In genomic region chr1:152227310-152227928, GRCh38 we compare ENCODE assay signal across 14 cellular contexts. TPM values are rescaled to one million over a fixed set of nuclear protein-coding genes. Genes with fewer than 3 reads are reported as not detected.
DNase-seq lines count a peak whose midpoint lies in the region; ATAC-seq, FAIRE-seq and TF ChIP-seq lines count a peak whose summit lies in the region.
"Had no signal": no experiment of that assay in that cellular context is flagged by ENCODE, and none has a peak within 500 bp of the region (broad histone marks: within the 10 kb centered on the region; RNA-seq: fewer than 3 reads in every experiment).

No MANE protein-coding gene starts in this region.

- no peak for FAIRE-seq in kidney (lab: Jason Lieb, UNC)
- FAIRE-seq: small intestine had no signal

- H3K9ac ChIP-seq in kidney (ENCODE audit: low read length in 2 of 2) = no peak overlapping the region

- no peaks in the 10 kb centered on the region for H3K36me3 Mint-ChIP-seq in activated CD4-positive, alpha-beta memory T cell treated with anti-CD3 and anti-CD28 coated beads, Interleukin-2, amount 10 ng/mL, durations not matched to agents 7 days and 5 days (ENCODE audit: low read depth)
- H3K36me3 Mint-ChIP-seq: activated CD8-positive, alpha-beta memory T cell treated with anti-CD3 and anti-CD28 coated beads, Interleukin-2, amount 10 ng/mL, durations not matched to agents 7 days and 5 days; natural killer cell treated with Interleukin-12 subunit alpha and Interleukin-12 subunit beta and Interleukin-15 and Interleukin-18, amount 100 ng/mL, for 72 hours had no signal

- peak; percentile 18; the same call in 1 of the 2 replicates for TF ChIP-seq CTCF in BJ (IDR thresholded peaks at IDR 0.05; ENCODE audit: insufficient read depth, low read depth, low read length)
- peak; percentile 11 for TF ChIP-seq CTCF in kidney (IDR thresholded peaks at IDR 0.05; ENCODE audit: borderline replicate concordance, extremely low read depth, insufficient read depth)

- no peak overlapping the region for H3K4me3 ChIP-seq in BJ (ENCODE audit: low read depth, low read length)
- H3K4me3 ChIP-seq in kidney (ENCODE audit: low read length in 2 of 2) = no peak overlapping the region

- POLR2A ChIA-PET in BJ (lab: Charles Lee) = no interaction called here
- POLR2A ChIA-PET in activated CD4-positive, alpha-beta memory T cell treated with anti-CD3 and anti-CD28 coated beads, Interleukin-2, amount 10 ng/mL, durations not matched to agents 7 days and 5 days (lab: Charles Lee) = no interaction called here

- H3K4me3 Mint-ChIP-seq in activated CD4-positive, alpha-beta memory T cell treated with anti-CD3 and anti-CD28 coated beads, Interleukin-2, amount 10 ng/mL, durations not matched to agents 7 days and 5 days = no peak overlapping the region
- H3K4me3 Mint-ChIP-seq: activated CD8-positive, alpha-beta memory T cell treated with anti-CD3 and anti-CD28 coated beads, Interleukin-2, amount 10 ng/mL, durations not matched to agents 7 days and 5 days; natural killer cell treated with Interleukin-12 subunit alpha and Interleukin-12 subunit beta and Interleukin-15 and Interleukin-18, amount 100 ng/mL, for 72 hours had no signal

- DNase-seq in BJ (ENCODE audit: low read depth) = no peak
- peak; percentile 3 to 32 for DNase-seq in Kasumi-1 (lab: John Stamatoyannopoulos, UW)
- DNase-seq in astrocyte of the hippocampus (ENCODE audit: low read depth, low spot score) = peak; percentile 11
- DNase-seq in kidney = no peak
- no peak for DNase-seq in GDM1 (lab: John Stamatoyannopoulos, UW)
- no peak for DNase-seq in activated CD4-positive, alpha-beta memory T cell treated with anti-CD3 and anti-CD28 coated beads, Interleukin-2, amount 10 ng/mL, durations not matched to agents 7 days and 5 days
- DNase-seq: activated CD8-positive, alpha-beta memory T cell treated with anti-CD3 and anti-CD28 coated beads, Interleukin-2, amount 10 ng/mL, durations not matched to agents 7 days and 5 days; Calu3; NCI-H1417 treated with DMSO at 0.1 percent for 48 hours; small intestine; T-helper 2 cell had no signal

- no peaks in the 10 kb centered on the region for H3K27me3 ChIP-seq in BJ (ENCODE audit: control insufficient read depth, insufficient read depth, low read length)

- H3K9me3 ChIP-seq in kidney (ENCODE audit: control insufficient read depth in 1 of 2, low read length in 2 of 2) = no peaks in the 10 kb centered on the region

- no peaks in the 10 kb centered on the region for H3K9me3 Mint-ChIP-seq in activated CD4-positive, alpha-beta memory T cell treated with anti-CD3 and anti-CD28 coated beads, Interleukin-2, amount 10 ng/mL, durations not matched to agents 7 days and 5 days
- H3K9me3 Mint-ChIP-seq: natural killer cell treated with Interleukin-12 subunit alpha and Interleukin-12 subunit beta and Interleukin-15 and Interleukin-18, amount 100 ng/mL, for 72 hours had no signal

- ATAC-seq in GM19328 (IDR thresholded peaks at IDR 0.05; ENCODE audit: unreplicated experiment) (no peak), GM18858 (IDR thresholded peaks at IDR 0.05; ENCODE audit: unreplicated experiment) (no peak)
- ATAC-seq: activated CD8-positive, alpha-beta memory T cell treated with anti-CD3 and anti-CD28 coated beads, Interleukin-2, amount 10 ng/mL, durations not matched to agents 7 days and 5 days; natural killer cell treated with Interleukin-12 subunit alpha and Interleukin-12 subunit beta and Interleukin-15 and Interleukin-18, amount 100 ng/mL, for 72 hours had no signal

- H3K4me1 ChIP-seq in kidney (ENCODE audit: control insufficient read depth in 1 of 2, insufficient read depth in 1 of 2, low read depth in 1 of 2, low read length in 2 of 2) = no peaks in the 10 kb centered on the region

- H3K36me3 ChIP-seq in BJ (ENCODE audit: control insufficient read depth, insufficient read depth, low read length) = no peaks in the 10 kb centered on the region
- H3K36me3 ChIP-seq in kidney (ENCODE audit: control insufficient read depth in 1 of 2, insufficient read depth in 2 of 2, low read length in 2 of 2) = no peaks in the 10 kb centered on the region

- H3K4me1 Mint-ChIP-seq in activated CD4-positive, alpha-beta memory T cell treated with anti-CD3 and anti-CD28 coated beads, Interleukin-2, amount 10 ng/mL, durations not matched to agents 7 days and 5 days = no peaks in the 10 kb centered on the region
- H3K4me1 Mint-ChIP-seq: activated CD8-positive, alpha-beta memory T cell treated with anti-CD3 and anti-CD28 coated beads, Interleukin-2, amount 10 ng/mL, durations not matched to agents 7 days and 5 days had no signal

- H3K27ac ChIP-seq in kidney (ENCODE audit: low read depth in 2 of 2, low read length in 2 of 2) = no peak overlapping the region

- intact Hi-C loops in kidney (cut with DNase I) = no loop called here

- H3K27ac Mint-ChIP-seq in activated CD4-positive, alpha-beta memory T cell treated with anti-CD3 and anti-CD28 coated beads, Interleukin-2, amount 10 ng/mL, durations not matched to agents 7 days and 5 days = no peak overlapping the region
- H3K27ac Mint-ChIP-seq: activated CD8-positive, alpha-beta memory T cell treated with anti-CD3 and anti-CD28 coated beads, Interleukin-2, amount 10 ng/mL, durations not matched to agents 7 days and 5 days; natural killer cell treated with Interleukin-12 subunit alpha and Interleukin-12 subunit beta and Interleukin-15 and Interleukin-18, amount 100 ng/mL, for 72 hours had no signal

- CTCF ChIA-PET in BJ (lab: Yijun Ruan, JAX) = interaction anchor here (1.5 kb wide), 1 partner anchor 39 kb away, joined by 5 read pairs; no protein-coding TSS in a partner anchor
- CTCF ChIA-PET in activated CD4-positive, alpha-beta memory T cell treated with anti-CD3 and anti-CD28 coated beads, Interleukin-2, amount 10 ng/mL, durations not matched to agents 7 days and 5 days (lab: Charles Lee) = no interaction called here

- peaks cover 16% of the 10 kb centered on the region for H3K27me3 Mint-ChIP-seq in activated CD4-positive, alpha-beta memory T cell treated with anti-CD3 and anti-CD28 coated beads, Interleukin-2, amount 10 ng/mL, durations not matched to agents 7 days and 5 days

RNA-seq across cellular contexts. Expression of gene HRNR, which starts 3.4 kb away (rescaled TPM):
- not detected in 2 replicates for polyA plus RNA-seq in BJ (2011; rRNA removed)
- under 0.01 TPM in 1 of 2 replicates, not detected in the other for polyA minus RNA-seq in BJ (2011; rRNA and poly(A)+ RNA removed)
- total RNA-seq in kidney = not detected
- polyA plus RNA-seq in kidney (ENCODE audit: insufficient read depth, low read depth, low replicate concordance) = not detected
- not detected for total RNA-seq in activated CD4-positive, alpha-beta memory T cell treated with anti-CD3 and anti-CD28 coated beads, Interleukin-2, amount 10 ng/mL, durations not matched to agents 7 days and 5 days
- total RNA-seq: activated CD8-positive, alpha-beta memory T cell treated with anti-CD3 and anti-CD28 coated beads, Interleukin-2, amount 10 ng/mL, durations not matched to agents 7 days and 5 days; Calu3; natural killer cell treated with Interleukin-12 subunit alpha and Interleukin-12 subunit beta and Interleukin-15 and Interleukin-18, amount 100 ng/mL, for 72 hours had no signal

Comparison
In these comparisons a context has a peak if more than half of its experiments do, and no peak if none do; other contexts are left out.
1. DNase-seq: peak in Kasumi-1 (2 of 2) and astrocyte of the hippocampus (single experiment); none in BJ (single experiment), kidney (single experiment), GDM1 (single experiment) and activated CD4-positive, alpha-beta memory T cell treated with anti-CD3 and anti-CD28 coated beads, Interleukin-2, amount 10 ng/mL, durations not matched to agents 7 days and 5 days (single experiment).